1 cellular context compared by ENCODE assay signal in the genomic region with DNA sequence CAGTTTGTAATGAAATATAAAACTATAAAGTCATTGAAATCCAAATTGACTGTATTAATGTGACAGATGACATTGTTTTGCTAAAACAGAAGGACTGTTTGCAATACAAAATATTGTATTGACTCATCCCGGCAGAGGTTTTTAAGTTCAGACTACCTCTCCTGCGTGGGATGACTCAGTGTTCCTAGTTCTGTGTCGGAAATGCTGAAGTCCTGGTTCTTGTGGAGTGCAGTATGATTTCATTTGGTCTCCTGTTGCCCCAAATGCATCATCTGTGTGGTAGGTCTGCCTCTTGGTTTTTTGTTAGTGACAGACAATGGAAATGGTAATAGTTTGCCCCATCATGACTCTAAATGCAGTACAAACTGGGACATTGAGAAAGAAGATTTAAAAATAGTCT.
TF ChIP-seq lines count a peak whose summit lies in the region.

No MANE protein-coding gene starts in this region.

TF ChIP-seq in IMR-90, 13 proteins besides CTCF, POLR2A, EP300 and RAD21 (continued from another document):
- TF ChIP-seq, protein P1, sequence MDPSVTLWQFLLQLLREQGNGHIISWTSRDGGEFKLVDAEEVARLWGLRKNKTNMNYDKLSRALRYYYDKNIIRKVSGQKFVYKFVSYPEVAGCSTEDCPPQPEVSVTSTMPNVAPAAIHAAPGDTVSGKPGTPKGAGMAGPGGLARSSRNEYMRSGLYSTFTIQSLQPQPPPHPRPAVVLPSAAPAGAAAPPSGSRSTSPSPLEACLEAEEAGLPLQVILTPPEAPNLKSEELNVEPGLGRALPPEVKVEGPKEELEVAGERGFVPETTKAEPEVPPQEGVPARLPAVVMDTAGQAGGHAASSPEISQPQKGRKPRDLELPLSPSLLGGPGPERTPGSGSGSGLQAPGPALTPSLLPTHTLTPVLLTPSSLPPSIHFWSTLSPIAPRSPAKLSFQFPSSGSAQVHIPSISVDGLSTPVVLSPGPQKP (IDR thresholded peaks at IDR 0.05; ENCODE audit: borderline replicate concordance, low read depth, low read length) = no peak
- TF ChIP-seq, protein P2, sequence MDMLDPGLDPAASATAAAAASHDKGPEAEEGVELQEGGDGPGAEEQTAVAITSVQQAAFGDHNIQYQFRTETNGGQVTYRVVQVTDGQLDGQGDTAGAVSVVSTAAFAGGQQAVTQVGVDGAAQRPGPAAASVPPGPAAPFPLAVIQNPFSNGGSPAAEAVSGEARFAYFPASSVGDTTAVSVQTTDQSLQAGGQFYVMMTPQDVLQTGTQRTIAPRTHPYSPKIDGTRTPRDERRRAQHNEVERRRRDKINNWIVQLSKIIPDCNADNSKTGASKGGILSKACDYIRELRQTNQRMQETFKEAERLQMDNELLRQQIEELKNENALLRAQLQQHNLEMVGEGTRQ (IDR thresholded peaks at IDR 0.05; ENCODE audit: low read depth, low read length) = no peak
- TF ChIP-seq MXI1 (IDR thresholded peaks at IDR 0.05; ENCODE audit: borderline replicate concordance, low read depth, low read length) (no peak), CEBPB (IDR thresholded peaks at IDR 0.05; ENCODE audit: low read depth, low read length) (peak; percentile 44; the same call in 1 of the 2 replicates), MAFK (IDR thresholded peaks at IDR 0.05; ENCODE audit: low read depth, low read length) (no peak), RFX5 (IDR thresholded peaks at IDR 0.05; ENCODE audit: low read depth, low read length) (no peak), CHD1 (IDR thresholded peaks at IDR 0.05; ENCODE audit: low read depth, low read length) (no peak), FOS (IDR thresholded peaks at IDR 0.05; ENCODE audit: low read depth, low read length) (peak; percentile 77; the same call in 1 of the 2 replicates), NFE2L2 (IDR thresholded peaks at IDR 0.05; ENCODE audit: low read depth, low read length) (0 out of 2 replicates have a peak, but pooled peaks have one; percentile 44)
